In the genomic region with DNA sequence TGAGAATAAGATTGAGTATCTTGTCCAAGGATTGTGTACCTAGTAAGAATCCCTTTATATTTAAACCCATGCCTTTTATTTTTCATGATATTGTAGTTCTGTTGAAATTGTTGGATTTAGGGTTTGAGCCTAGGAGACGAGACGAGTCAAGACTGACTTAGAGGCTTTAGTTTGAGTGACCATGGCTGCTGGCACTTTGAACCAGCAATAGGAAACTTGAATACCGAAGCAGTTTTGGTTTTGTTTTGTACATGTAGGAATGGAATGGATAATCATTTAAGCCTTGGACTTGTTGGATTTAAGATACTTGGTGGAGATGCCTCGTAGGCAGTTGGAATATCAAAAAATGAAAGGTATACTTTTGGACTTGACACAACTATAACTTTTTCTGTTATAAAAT, we compare ENCODE assay signal across 1 cellular context.
TF ChIP-seq lines count a peak whose summit lies in the region.

No MANE protein-coding gene starts in this region.

TF ChIP-seq in IMR-90, 13 proteins besides CTCF, POLR2A, EP300 and RAD21 (continued from another document):
- TF ChIP-seq, protein P1, sequence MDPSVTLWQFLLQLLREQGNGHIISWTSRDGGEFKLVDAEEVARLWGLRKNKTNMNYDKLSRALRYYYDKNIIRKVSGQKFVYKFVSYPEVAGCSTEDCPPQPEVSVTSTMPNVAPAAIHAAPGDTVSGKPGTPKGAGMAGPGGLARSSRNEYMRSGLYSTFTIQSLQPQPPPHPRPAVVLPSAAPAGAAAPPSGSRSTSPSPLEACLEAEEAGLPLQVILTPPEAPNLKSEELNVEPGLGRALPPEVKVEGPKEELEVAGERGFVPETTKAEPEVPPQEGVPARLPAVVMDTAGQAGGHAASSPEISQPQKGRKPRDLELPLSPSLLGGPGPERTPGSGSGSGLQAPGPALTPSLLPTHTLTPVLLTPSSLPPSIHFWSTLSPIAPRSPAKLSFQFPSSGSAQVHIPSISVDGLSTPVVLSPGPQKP (IDR thresholded peaks at IDR 0.05; ENCODE audit: borderline replicate concordance, low read depth, low read length): no peak
